1 cellular context compared by ENCODE assay signal in the genomic region with DNA sequence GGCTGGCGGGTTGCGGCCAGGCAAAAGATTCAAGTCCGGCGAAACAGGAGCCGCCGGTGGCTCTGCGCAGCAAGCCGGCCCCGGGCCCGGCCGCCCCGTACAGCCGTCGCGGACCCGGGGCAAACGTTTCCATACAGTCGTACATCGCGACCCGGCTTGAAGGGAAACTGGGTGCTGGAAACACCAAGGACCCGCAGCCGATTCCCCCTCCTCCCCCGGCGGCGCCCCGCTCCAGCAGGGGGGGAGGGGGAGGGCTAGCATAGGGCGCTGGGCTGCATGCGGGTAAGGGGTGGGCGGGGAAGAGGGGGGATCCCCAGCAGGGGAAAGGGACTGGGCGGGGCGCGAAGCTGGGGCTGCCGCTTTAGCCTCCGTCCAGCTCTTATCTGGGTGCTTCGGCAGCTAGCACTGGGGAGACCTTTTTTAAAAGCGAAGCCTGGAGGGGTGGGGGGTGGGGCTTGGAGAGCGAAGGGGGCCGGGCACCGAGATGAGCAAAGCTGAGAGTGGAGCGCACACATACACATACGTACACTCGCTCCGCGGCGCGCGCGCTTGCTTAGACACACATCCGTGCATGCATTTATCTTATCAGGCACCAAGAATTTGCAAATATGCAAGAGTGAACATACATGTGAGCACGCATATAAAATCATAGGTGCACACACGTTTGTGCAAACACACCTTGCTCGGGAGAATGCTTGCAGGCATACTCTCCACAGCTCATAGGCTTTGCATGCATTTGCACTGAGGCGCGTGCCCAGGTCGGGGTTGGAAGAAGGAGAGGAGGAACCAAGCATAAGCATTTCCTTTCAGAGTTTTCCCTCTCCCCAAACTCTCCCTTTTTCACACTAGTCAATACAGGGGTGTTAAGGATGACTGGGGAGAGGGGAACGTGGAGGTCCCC.
TF ChIP-seq lines count a peak whose summit lies in the region.

No MANE protein-coding gene starts in this region.

TF ChIP-seq in K562, 482 proteins besides CTCF, POLR2A, EP300 and RAD21 (continued from another document):
- TF ChIP-seq, protein P1, sequence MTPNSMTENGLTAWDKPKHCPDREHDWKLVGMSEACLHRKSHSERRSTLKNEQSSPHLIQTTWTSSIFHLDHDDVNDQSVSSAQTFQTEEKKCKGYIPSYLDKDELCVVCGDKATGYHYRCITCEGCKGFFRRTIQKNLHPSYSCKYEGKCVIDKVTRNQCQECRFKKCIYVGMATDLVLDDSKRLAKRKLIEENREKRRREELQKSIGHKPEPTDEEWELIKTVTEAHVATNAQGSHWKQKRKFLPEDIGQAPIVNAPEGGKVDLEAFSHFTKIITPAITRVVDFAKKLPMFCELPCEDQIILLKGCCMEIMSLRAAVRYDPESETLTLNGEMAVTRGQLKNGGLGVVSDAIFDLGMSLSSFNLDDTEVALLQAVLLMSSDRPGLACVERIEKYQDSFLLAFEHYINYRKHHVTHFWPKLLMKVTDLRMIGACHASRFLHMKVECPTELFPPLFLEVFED (CRISPR knock-in tag; conservative IDR thresholded peaks at IDR 0.05), result no peak
- TF ChIP-seq, protein P2, sequence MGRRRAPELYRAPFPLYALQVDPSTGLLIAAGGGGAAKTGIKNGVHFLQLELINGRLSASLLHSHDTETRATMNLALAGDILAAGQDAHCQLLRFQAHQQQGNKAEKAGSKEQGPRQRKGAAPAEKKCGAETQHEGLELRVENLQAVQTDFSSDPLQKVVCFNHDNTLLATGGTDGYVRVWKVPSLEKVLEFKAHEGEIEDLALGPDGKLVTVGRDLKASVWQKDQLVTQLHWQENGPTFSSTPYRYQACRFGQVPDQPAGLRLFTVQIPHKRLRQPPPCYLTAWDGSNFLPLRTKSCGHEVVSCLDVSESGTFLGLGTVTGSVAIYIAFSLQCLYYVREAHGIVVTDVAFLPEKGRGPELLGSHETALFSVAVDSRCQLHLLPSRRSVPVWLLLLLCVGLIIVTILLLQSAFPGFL (CRISPR knock-in tag; IDR thresholded peaks at IDR 0.05), result no peak
- 0 out of 2 replicates have a peak, but pooled peaks have one; percentile 15 for TF ChIP-seq MTA3 (IDR thresholded peaks at IDR 0.05; ENCODE audit: borderline replicate concordance)
- 0 out of 2 replicates have a peak, but pooled peaks have one; percentile 17 for TF ChIP-seq POLR2G (IDR thresholded peaks at IDR 0.05; ENCODE audit: low read depth, low read length)
- TF ChIP-seq, protein P3, sequence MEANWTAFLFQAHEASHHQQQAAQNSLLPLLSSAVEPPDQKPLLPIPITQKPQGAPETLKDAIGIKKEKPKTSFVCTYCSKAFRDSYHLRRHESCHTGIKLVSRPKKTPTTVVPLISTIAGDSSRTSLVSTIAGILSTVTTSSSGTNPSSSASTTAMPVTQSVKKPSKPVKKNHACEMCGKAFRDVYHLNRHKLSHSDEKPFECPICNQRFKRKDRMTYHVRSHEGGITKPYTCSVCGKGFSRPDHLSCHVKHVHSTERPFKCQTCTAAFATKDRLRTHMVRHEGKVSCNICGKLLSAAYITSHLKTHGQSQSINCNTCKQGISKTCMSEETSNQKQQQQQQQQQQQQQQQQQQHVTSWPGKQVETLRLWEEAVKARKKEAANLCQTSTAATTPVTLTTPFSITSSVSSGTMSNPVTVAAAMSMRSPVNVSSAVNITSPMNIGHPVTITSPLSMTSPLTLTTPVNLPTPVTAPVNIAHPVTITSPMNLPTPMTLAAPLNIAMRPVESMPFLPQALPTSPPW (CRISPR knock-in tag; IDR thresholded peaks at IDR 0.05), result peak; percentile 61
- no peak for TF ChIP-seq ARID2 (IDR thresholded peaks at IDR 0.05)
- TF ChIP-seq, protein P4, sequence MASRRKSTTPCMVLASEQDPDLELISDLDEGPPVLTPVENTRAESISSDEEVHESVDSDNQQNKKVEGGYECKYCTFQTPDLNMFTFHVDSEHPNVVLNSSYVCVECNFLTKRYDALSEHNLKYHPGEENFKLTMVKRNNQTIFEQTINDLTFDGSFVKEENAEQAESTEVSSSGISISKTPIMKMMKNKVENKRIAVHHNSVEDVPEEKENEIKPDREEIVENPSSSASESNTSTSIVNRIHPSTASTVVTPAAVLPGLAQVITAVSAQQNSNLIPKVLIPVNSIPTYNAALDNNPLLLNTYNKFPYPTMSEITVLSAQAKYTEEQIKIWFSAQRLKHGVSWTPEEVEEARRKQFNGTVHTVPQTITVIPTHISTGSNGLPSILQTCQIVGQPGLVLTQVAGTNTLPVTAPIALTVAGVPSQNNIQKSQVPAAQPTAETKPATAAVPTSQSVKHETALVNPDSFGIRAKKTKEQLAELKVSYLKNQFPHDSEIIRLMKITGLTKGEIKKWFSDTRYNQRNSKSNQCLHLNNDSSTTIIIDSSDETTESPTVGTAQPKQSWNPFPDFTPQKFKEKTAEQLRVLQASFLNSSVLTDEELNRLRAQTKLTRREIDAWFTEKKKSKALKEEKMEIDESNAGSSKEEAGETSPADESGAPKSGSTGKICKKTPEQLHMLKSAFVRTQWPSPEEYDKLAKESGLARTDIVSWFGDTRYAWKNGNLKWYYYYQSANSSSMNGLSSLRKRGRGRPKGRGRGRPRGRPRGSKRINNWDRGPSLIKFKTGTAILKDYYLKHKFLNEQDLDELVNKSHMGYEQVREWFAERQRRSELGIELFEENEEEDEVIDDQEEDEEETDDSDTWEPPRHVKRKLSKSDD (conservative IDR thresholded peaks at IDR 0.05; ENCODE audit: low read length), result no peak
- TF ChIP-seq RBBP5 (IDR thresholded peaks at IDR 0.05; ENCODE audit: borderline replicate concordance, insufficient read depth, low read length, poor library complexity, severe bottlenecking), result peak; percentile 58
- TF ChIP-seq ZBTB7A (IDR thresholded peaks at IDR 0.05; ENCODE audit: borderline replicate concordance, control insufficient read depth, low read depth, low read length), result peak; percentile 58; the same call in 1 of the 2 replicates
- no peak for TF ChIP-seq TCF7 (IDR thresholded peaks at IDR 0.05; ENCODE audit: borderline replicate concordance)
- 0 out of 2 replicates have a peak, but pooled peaks have one; percentile 35 for TF ChIP-seq KAT7 (CRISPR knock-in tag; IDR thresholded peaks at IDR 0.05; ENCODE audit: borderline replicate concordance)
- no peak for TF ChIP-seq POLR3A (IDR thresholded peaks at IDR 0.05; ENCODE audit: borderline replicate concordance, extremely low read depth, insufficient read depth, insufficient read length)
- TF ChIP-seq CBFB (CRISPR knock-in tag; IDR thresholded peaks at IDR 0.05), result no peak
- no peak for TF ChIP-seq OTX1 (CRISPR knock-in tag; IDR thresholded peaks at IDR 0.05)
- TF ChIP-seq NFATC3 (IDR thresholded peaks at IDR 0.05), result no peak
- TF ChIP-seq ZNF41 (CRISPR knock-in tag; conservative IDR thresholded peaks at IDR 0.05), result no peak
- peak; percentile 45; the same call in 1 of the 2 replicates for TF ChIP-seq KDM2B (CRISPR knock-in tag; IDR thresholded peaks at IDR 0.05)
- TF ChIP-seq NRF1 (conservative IDR thresholded peaks at IDR 0.05 in 1 of 2, IDR thresholded peaks at IDR 0.05 in 1 of 2), result peak in 1 of 2 experiments; percentile 29; a peak in 1 of 4 replicates
- TF ChIP-seq, protein P5, sequence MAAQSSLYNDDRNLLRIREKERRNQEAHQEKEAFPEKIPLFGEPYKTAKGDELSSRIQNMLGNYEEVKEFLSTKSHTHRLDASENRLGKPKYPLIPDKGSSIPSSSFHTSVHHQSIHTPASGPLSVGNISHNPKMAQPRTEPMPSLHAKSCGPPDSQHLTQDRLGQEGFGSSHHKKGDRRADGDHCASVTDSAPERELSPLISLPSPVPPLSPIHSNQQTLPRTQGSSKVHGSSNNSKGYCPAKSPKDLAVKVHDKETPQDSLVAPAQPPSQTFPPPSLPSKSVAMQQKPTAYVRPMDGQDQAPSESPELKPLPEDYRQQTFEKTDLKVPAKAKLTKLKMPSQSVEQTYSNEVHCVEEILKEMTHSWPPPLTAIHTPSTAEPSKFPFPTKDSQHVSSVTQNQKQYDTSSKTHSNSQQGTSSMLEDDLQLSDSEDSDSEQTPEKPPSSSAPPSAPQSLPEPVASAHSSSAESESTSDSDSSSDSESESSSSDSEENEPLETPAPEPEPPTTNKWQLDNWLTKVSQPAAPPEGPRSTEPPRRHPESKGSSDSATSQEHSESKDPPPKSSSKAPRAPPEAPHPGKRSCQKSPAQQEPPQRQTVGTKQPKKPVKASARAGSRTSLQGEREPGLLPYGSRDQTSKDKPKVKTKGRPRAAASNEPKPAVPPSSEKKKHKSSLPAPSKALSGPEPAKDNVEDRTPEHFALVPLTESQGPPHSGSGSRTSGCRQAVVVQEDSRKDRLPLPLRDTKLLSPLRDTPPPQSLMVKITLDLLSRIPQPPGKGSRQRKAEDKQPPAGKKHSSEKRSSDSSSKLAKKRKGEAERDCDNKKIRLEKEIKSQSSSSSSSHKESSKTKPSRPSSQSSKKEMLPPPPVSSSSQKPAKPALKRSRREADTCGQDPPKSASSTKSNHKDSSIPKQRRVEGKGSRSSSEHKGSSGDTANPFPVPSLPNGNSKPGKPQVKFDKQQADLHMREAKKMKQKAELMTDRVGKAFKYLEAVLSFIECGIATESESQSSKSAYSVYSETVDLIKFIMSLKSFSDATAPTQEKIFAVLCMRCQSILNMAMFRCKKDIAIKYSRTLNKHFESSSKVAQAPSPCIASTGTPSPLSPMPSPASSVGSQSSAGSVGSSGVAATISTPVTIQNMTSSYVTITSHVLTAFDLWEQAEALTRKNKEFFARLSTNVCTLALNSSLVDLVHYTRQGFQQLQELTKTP (IDR thresholded peaks at IDR 0.05; ENCODE audit: low read depth in 1 of 2, partially characterized antibody in 2 of 2), result peak in 1 of 2 experiments; percentile 73
- TF ChIP-seq POLR2B (IDR thresholded peaks at IDR 0.05; ENCODE audit: low read depth, partially characterized antibody), result no peak
- TF ChIP-seq ZNF217 (CRISPR knock-in tag; IDR thresholded peaks at IDR 0.05), result no peak
- no peak for TF ChIP-seq MEF2A (IDR thresholded peaks at IDR 0.05; ENCODE audit: control insufficient read depth, low read depth, low read length)
- TF ChIP-seq SMAD1 (IDR thresholded peaks at IDR 0.05; ENCODE audit: low read depth, low read length, partially characterized antibody), result no peak
- no peak for TF ChIP-seq MYC (IDR thresholded peaks at IDR 0.05; ENCODE audit: low read depth, low read length)
- TF ChIP-seq MYC (CRISPR knock-in tag; IDR thresholded peaks at IDR 0.05; ENCODE audit: borderline replicate concordance, low read depth), result peak; percentile 68; the same call in 1 of the 2 replicates
- TF ChIP-seq, protein P6, sequence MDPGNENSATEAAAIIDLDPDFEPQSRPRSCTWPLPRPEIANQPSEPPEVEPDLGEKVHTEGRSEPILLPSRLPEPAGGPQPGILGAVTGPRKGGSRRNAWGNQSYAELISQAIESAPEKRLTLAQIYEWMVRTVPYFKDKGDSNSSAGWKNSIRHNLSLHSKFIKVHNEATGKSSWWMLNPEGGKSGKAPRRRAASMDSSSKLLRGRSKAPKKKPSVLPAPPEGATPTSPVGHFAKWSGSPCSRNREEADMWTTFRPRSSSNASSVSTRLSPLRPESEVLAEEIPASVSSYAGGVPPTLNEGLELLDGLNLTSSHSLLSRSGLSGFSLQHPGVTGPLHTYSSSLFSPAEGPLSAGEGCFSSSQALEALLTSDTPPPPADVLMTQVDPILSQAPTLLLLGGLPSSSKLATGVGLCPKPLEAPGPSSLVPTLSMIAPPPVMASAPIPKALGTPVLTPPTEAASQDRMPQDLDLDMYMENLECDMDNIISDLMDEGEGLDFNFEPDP (CRISPR knock-in tag; IDR thresholded peaks at IDR 0.05), result no peak
- TF ChIP-seq CREM (IDR thresholded peaks at IDR 0.05; ENCODE audit: low read depth), result no peak
- no peak for TF ChIP-seq RBM17 (IDR thresholded peaks at IDR 0.05; ENCODE audit: borderline replicate concordance, low read depth, low read length)
- no peak for TF ChIP-seq ZNF778 (CRISPR knock-in tag; IDR thresholded peaks at IDR 0.05)
- TF ChIP-seq GABPA (tag; conservative IDR thresholded peaks at IDR 0.05; ENCODE audit: low read depth), result no peak
- TF ChIP-seq HDAC1 (IDR thresholded peaks at IDR 0.05), result peak in 1 of 2 experiments; percentile 73; a peak in 1 of 4 replicates
- peak; percentile 29; the same call in 1 of the 2 replicates for TF ChIP-seq BCOR (IDR thresholded peaks at IDR 0.05)
- no peak for TF ChIP-seq SETDB1 (IDR thresholded peaks at IDR 0.05; ENCODE audit: low read length)
- no peak for TF ChIP-seq NCOA2 (IDR thresholded peaks at IDR 0.05; ENCODE audit: partially characterized antibody in 2 of 2)
- 0 out of 4 replicates have a peak, but pooled peaks of 1 of the 2 experiments have one; percentile 26 for TF ChIP-seq FOXA3 (CRISPR knock-in tag; conservative IDR thresholded peaks at IDR 0.05 in 1 of 2, IDR thresholded peaks at IDR 0.05 in 1 of 2)
- TF ChIP-seq HNRNPK (IDR thresholded peaks at IDR 0.05; ENCODE audit: low read depth, low read length, poor library complexity, severe bottlenecking), result no peak
- TF ChIP-seq KDM1A (IDR thresholded peaks at IDR 0.05), result peak in 1 of 2 experiments; percentile 96; a peak in 2 of 4 replicates
- no peak for TF ChIP-seq ILF3 (IDR thresholded peaks at IDR 0.05; ENCODE audit: borderline replicate concordance)
- peak; percentile 39; the same call in 1 of the 2 replicates for TF ChIP-seq ATF7 (IDR thresholded peaks at IDR 0.05)
- peak; percentile 88 for TF ChIP-seq ZNF444 (CRISPR knock-in tag; IDR thresholded peaks at IDR 0.05)
- TF ChIP-seq PHB (CRISPR knock-in tag; IDR thresholded peaks at IDR 0.05), result 0 out of 2 replicates have a peak, but pooled peaks have one; percentile 26
- no peak for TF ChIP-seq TRIM24 (IDR thresholded peaks at IDR 0.05)
- TF ChIP-seq NR3C1 (CRISPR knock-in tag; IDR thresholded peaks at IDR 0.05), result no peak
- no peak for TF ChIP-seq TAF9B (IDR thresholded peaks at IDR 0.05; ENCODE audit: partially characterized antibody)
- no peak for TF ChIP-seq RHOXF2B (CRISPR knock-in tag; conservative IDR thresholded peaks at IDR 0.05)
- peak; percentile 29; the same call in 1 of the 2 replicates for TF ChIP-seq RBFOX2 (IDR thresholded peaks at IDR 0.05; ENCODE audit: low read depth, low read length)
- TF ChIP-seq FOXM1 (IDR thresholded peaks at IDR 0.05; ENCODE audit: low read depth), result no peak
- TF ChIP-seq FOXM1 (CRISPR knock-in tag; IDR thresholded peaks at IDR 0.05; ENCODE audit: low read depth), result no peak
- TF ChIP-seq PCBP1 (IDR thresholded peaks at IDR 0.05; ENCODE audit: low read depth, low read length, poor library complexity, severe bottlenecking), result peak; percentile 53
- TF ChIP-seq CCNT2 (IDR thresholded peaks at IDR 0.05; ENCODE audit: borderline replicate concordance, extremely low read depth, insufficient read length, low read depth, low read length), result no peak
- TF ChIP-seq, protein P7, sequence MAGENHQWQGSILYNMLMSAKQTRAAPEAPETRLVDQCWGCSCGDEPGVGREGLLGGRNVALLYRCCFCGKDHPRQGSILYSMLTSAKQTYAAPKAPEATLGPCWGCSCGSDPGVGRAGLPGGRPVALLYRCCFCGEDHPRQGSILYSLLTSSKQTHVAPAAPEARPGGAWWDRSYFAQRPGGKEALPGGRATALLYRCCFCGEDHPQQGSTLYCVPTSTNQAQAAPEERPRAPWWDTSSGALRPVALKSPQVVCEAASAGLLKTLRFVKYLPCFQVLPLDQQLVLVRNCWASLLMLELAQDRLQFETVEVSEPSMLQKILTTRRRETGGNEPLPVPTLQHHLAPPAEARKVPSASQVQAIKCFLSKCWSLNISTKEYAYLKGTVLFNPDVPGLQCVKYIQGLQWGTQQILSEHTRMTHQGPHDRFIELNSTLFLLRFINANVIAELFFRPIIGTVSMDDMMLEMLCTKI (IDR thresholded peaks at IDR 0.05; ENCODE audit: partially characterized antibody), result no peak
- no peak for TF ChIP-seq ETV6 (IDR thresholded peaks at IDR 0.05; ENCODE audit: borderline replicate concordance in 1 of 2, low read depth in 2 of 2, low read length in 1 of 2)
- TF ChIP-seq ETV6 (CRISPR knock-in tag; IDR thresholded peaks at IDR 0.05; ENCODE audit: borderline replicate concordance), result no peak
- no peak for TF ChIP-seq ZNF764 (CRISPR knock-in tag; IDR thresholded peaks at IDR 0.05; ENCODE audit: low read depth)
TF ChIP-seq in K562: peak in this region for 37.
